ENCODE assay signal across 37 cellular contexts in genomic region chr11:78015878-78016277, GRCh38. TPM values are rescaled to one million over a fixed set of nuclear protein-coding genes. Genes with fewer than 3 reads are reported as not detected.
"Had no signal": no experiment of that assay in that cellular context is flagged by ENCODE, and none has a peak within 500 bp of the region (broad histone marks: within the 10 kb centered on the region; RNA-seq: fewer than 3 reads in every experiment).

No MANE protein-coding gene starts in this region.

- H2AFZ ChIP-seq: parathyroid adenoma had no signal

- FAIRE-seq: urothelium cell line had no signal

- H3K79me2 ChIP-seq: parathyroid adenoma had no signal

- H3K27ac ChIP-seq: neutrophil, ovary, parathyroid adenoma, psoas muscle, skin epidermis, spleen, thoracic aorta, thyroid gland, tibial nerve, upper lobe of left lung, vagina had no signal

- H3K4me3 ChIP-seq: ovary, psoas muscle, skin epidermis, smooth muscle cell, spleen, thoracic aorta, thyroid gland, tibial nerve, upper lobe of left lung, vagina had no signal

- DNase-seq: naive B cell; naive thymus-derived CD8-positive, alpha-beta T cell; nephron progenitor cell; occipital lobe; ovary; posterior cingulate gyrus; psoas muscle; right cardiac atrium; spleen; stimulated activated CD4-positive, alpha-beta T cell treated with anti-CD3 and anti-CD28 coated beads, Interleukin-12 subunit alpha, Interleukin-12 subunit beta, amount 100 ng/mL, for 4 hours; stimulated activated CD4-positive, alpha-beta T cell treated with anti-CD3 and anti-CD28 coated beads, Interleukin-1b, Interleukin-23, amount 100 ng/mL, for 48 hours; stimulated activated CD4-positive, alpha-beta T cell treated with anti-CD3 and anti-CD28 coated beads, Interleukin-4, amount 100 ng/mL, for 1 hour; stimulated activated CD4-positive, alpha-beta T cell treated with anti-CD3 and anti-CD28 coated beads, Interleukin-4, amount 100 ng/mL, for 4 hours; stimulated activated CD8-positive, alpha-beta memory T cell treated with anti-CD3 and anti-CD28 coated beads, Interleukin-4, amount 100 ng/mL, for 48 hours; stimulated activated naive CD4-positive, alpha-beta T cell; stimulated activated naive CD8-positive, alpha-beta T cell treated with anti-CD3 and anti-CD28 coated beads, Interleukin-15, amount 100 ng/mL, for 72 hours; stimulated activated naive CD8-positive, alpha-beta T cell treated with anti-CD3 and anti-CD28 coated beads, Interleukin-15, Interleukin-2, amounts not matched to agents 100 U/mL and 50 U/mL, for 24 hours; substantia nigra; thyroid gland; trophoblast cell; upper lobe of left lung had no signal

- H3K27me3 ChIP-seq: neutrophil, ovary, spleen, thyroid gland, tibial nerve, upper lobe of left lung, vagina had no signal

- H3K4me1 ChIP-seq: parathyroid adenoma, psoas muscle, spleen, tibial nerve, vagina had no signal

- ATAC-seq: naive thymus-derived CD8-positive, alpha-beta T cell; natural killer cell treated with Interleukin-12 subunit alpha and Interleukin-12 subunit beta and Interleukin-15 and Interleukin-18, amount 100 ng/mL, for 72 hours; psoas muscle; right cardiac atrium; sciatic nerve; stimulated activated memory B cell treated with anti-CD40 and anti-IgM and Interleukin-4, amounts not matched to agents 10 μg/mL and 1 μg/mL and 100 μg/mL, for 72 hours; stimulated activated naive CD8-positive, alpha-beta T cell treated with anti-CD3 and anti-CD28 coated beads, Interleukin-15, amount 100 ng/mL, for 72 hours; stimulated activated naive CD8-positive, alpha-beta T cell treated with anti-CD3 and anti-CD28 coated beads, Interleukin-15, Interleukin-2, amounts not matched to agents 100 U/mL and 50 U/mL, for 24 hours had no signal

- H3K9ac ChIP-seq: parathyroid adenoma had no signal

- H3K36me3 ChIP-seq: neutrophil, ovary, spleen, thoracic aorta, vagina had no signal

- H3K4me2 ChIP-seq: smooth muscle cell had no signal

- H3K9me3 ChIP-seq: neutrophil, ovary, psoas muscle, spleen, thoracic aorta, thyroid gland, tibial nerve, upper lobe of left lung, vagina had no signal

RNA-seq across cellular contexts. Expression of gene THRSP, which starts 47.8 kb away (rescaled TPM):
- total RNA-seq: naive thymus-derived CD8-positive, alpha-beta T cell; natural killer cell treated with Interleukin-12 subunit alpha and Interleukin-12 subunit beta and Interleukin-15 and Interleukin-18, amount 100 ng/mL, for 72 hours; neural crest cell; occipital lobe; osteoblast; progenitor cell of endocrine pancreas; renal cortical epithelial cell; smooth muscle cell; spleen; ureter; vagina had no signal
- polyA plus RNA-seq: naive thymus-derived CD8-positive, alpha-beta T cell; smooth muscle cell had no signal
